ENCODE assay signal across 1 cellular context in genomic region chr14:24067133-24068082, GRCh38.
A peak's percentile ranks its signal among the peaks of the same experiment; 100 is the strongest.
TF ChIP-seq lines count a peak whose summit lies in the region.

No MANE protein-coding gene starts in this region.

TF ChIP-seq in HepG2, 621 proteins besides CTCF, POLR2A, EP300 and RAD21 (continued from another document and continues in another):
- TF ChIP-seq CSRNP1 (CRISPR knock-in tag; IDR thresholded peaks at IDR 0.05) = no peak
- no peak for TF ChIP-seq PAX8 (CRISPR knock-in tag; IDR thresholded peaks at IDR 0.05; ENCODE audit: borderline replicate concordance)
- TF ChIP-seq HHEX (CRISPR knock-in tag; IDR thresholded peaks at IDR 0.05) = no peak
- TF ChIP-seq AHR (CRISPR knock-in tag; IDR thresholded peaks at IDR 0.05) = no peak
- no peak for TF ChIP-seq PCBP1 (IDR thresholded peaks at IDR 0.05; ENCODE audit: borderline replicate concordance, low read depth, low read length)
- peak; percentile 27; the same call in 1 of the 2 replicates for TF ChIP-seq TRIM24 (CRISPR knock-in tag; IDR thresholded peaks at IDR 0.05)
- no peak for TF ChIP-seq ZBTB38 (CRISPR knock-in tag; IDR thresholded peaks at IDR 0.05)
- no peak for TF ChIP-seq CHCHD3 (CRISPR knock-in tag; IDR thresholded peaks at IDR 0.05)
- 0 out of 2 replicates have a peak, but pooled peaks have one; percentile 18 for TF ChIP-seq TIGD3 (CRISPR knock-in tag; IDR thresholded peaks at IDR 0.05; ENCODE audit: borderline replicate concordance)
- TF ChIP-seq ZNF570 (CRISPR knock-in tag; IDR thresholded peaks at IDR 0.05; ENCODE audit: borderline replicate concordance) = no peak
- TF ChIP-seq ZSCAN5A (CRISPR knock-in tag; IDR thresholded peaks at IDR 0.05; ENCODE audit: borderline replicate concordance) = no peak
- TF ChIP-seq SOX5 (CRISPR knock-in tag; IDR thresholded peaks at IDR 0.05; ENCODE audit: borderline replicate concordance) = peak; percentile 32; the same call in 1 of the 2 replicates
- no peak for TF ChIP-seq ETV6 (CRISPR knock-in tag; conservative IDR thresholded peaks at IDR 0.05)
- no peak for TF ChIP-seq ZNF143 (CRISPR knock-in tag; IDR thresholded peaks at IDR 0.05)
- TF ChIP-seq KLF6 (CRISPR knock-in tag; IDR thresholded peaks at IDR 0.05) = no peak
- TF ChIP-seq GTF2F1 (IDR thresholded peaks at IDR 0.05; ENCODE audit: low read length) = no peak
- no peak for TF ChIP-seq ZFP62 (CRISPR knock-in tag; IDR thresholded peaks at IDR 0.05)
- TF ChIP-seq ZNF784 (CRISPR knock-in tag; IDR thresholded peaks at IDR 0.05; ENCODE audit: borderline replicate concordance) = peak; percentile 70; the same call in 1 of the 2 replicates
- no peak for TF ChIP-seq CEBPG (CRISPR knock-in tag; IDR thresholded peaks at IDR 0.05)
- no peak for TF ChIP-seq SKI (IDR thresholded peaks at IDR 0.05; ENCODE audit: partially characterized antibody)
- TF ChIP-seq IRF9 (CRISPR knock-in tag; IDR thresholded peaks at IDR 0.05; ENCODE audit: borderline replicate concordance) = peak; percentile 49; the same call in 1 of the 2 replicates
- no peak for TF ChIP-seq HIVEP1 (CRISPR knock-in tag; IDR thresholded peaks at IDR 0.05)
- TF ChIP-seq MXD4 (CRISPR knock-in tag; IDR thresholded peaks at IDR 0.05) = peak; percentile 42; the same call in 1 of the 2 replicates
- TF ChIP-seq ZNF597 (CRISPR knock-in tag; IDR thresholded peaks at IDR 0.05) = no peak
- TF ChIP-seq CAMTA2 (CRISPR knock-in tag; IDR thresholded peaks at IDR 0.05; ENCODE audit: borderline replicate concordance) = no peak
- no peak for TF ChIP-seq HCFC1 (IDR thresholded peaks at IDR 0.05; ENCODE audit: low read depth, low read length)
- peak; percentile 81 for TF ChIP-seq PITX1 (CRISPR knock-in tag; IDR thresholded peaks at IDR 0.05)
- TF ChIP-seq ZNF317 (CRISPR knock-in tag; IDR thresholded peaks at IDR 0.05) = no peak
- no peak for TF ChIP-seq RARG (CRISPR knock-in tag; IDR thresholded peaks at IDR 0.05; ENCODE audit: low read depth)
- no peak for TF ChIP-seq SRSF9 (IDR thresholded peaks at IDR 0.05; ENCODE audit: borderline replicate concordance, insufficient read depth, low read depth, low read length, poor library complexity, severe bottlenecking)
- no peak for TF ChIP-seq MEF2D (CRISPR knock-in tag; IDR thresholded peaks at IDR 0.05)
- peak; percentile 68; the same call in 1 of the 2 replicates for TF ChIP-seq ZNF124 (CRISPR knock-in tag; IDR thresholded peaks at IDR 0.05)
- no peak for TF ChIP-seq SYNCRIP (IDR thresholded peaks at IDR 0.05; ENCODE audit: insufficient read depth, low read depth, low read length)
- no peak; the same call in 1 of the 2 replicates for TF ChIP-seq EED (CRISPR knock-in tag; IDR thresholded peaks at IDR 0.05)
- TF ChIP-seq ZKSCAN1 (IDR thresholded peaks at IDR 0.05; ENCODE audit: low read length) = no peak
- no peak for TF ChIP-seq ZSCAN20 (CRISPR knock-in tag; IDR thresholded peaks at IDR 0.05; ENCODE audit: borderline replicate concordance)
- no peak for TF ChIP-seq ZFP82 (CRISPR knock-in tag; IDR thresholded peaks at IDR 0.05; ENCODE audit: borderline replicate concordance)
- 0 out of 2 replicates have a peak, but pooled peaks have one; percentile 10 for TF ChIP-seq ZNF766 (CRISPR knock-in tag; IDR thresholded peaks at IDR 0.05; ENCODE audit: borderline replicate concordance)
- peak; percentile 69 for TF ChIP-seq ARID5B (CRISPR knock-in tag; IDR thresholded peaks at IDR 0.05)
- no peak for TF ChIP-seq U2AF1 (optimal IDR thresholded peaks at IDR 0.05; ENCODE audit: low read depth, low read length)
- no peak; the same call in 1 of the 2 replicates for TF ChIP-seq ZNF512B (CRISPR knock-in tag; IDR thresholded peaks at IDR 0.05; ENCODE audit: borderline replicate concordance)
- TF ChIP-seq RORA (CRISPR knock-in tag; IDR thresholded peaks at IDR 0.05) = no peak
- TF ChIP-seq TBP (CRISPR knock-in tag; IDR thresholded peaks at IDR 0.05) = no peak
- no peak for TF ChIP-seq ZNF121 (CRISPR knock-in tag; IDR thresholded peaks at IDR 0.05)
- no peak for TF ChIP-seq ARID2 (CRISPR knock-in tag; IDR thresholded peaks at IDR 0.05; ENCODE audit: borderline replicate concordance)
- no peak for TF ChIP-seq ATF5 (CRISPR knock-in tag; IDR thresholded peaks at IDR 0.05; ENCODE audit: low read depth)
- TF ChIP-seq KLF15 (CRISPR knock-in tag; IDR thresholded peaks at IDR 0.05; ENCODE audit: borderline replicate concordance) = no peak
- peak; percentile 65; the same call in 1 of the 2 replicates for TF ChIP-seq ZNF614 (CRISPR knock-in tag; IDR thresholded peaks at IDR 0.05; ENCODE audit: borderline replicate concordance)
- no peak for TF ChIP-seq NFKBIZ (CRISPR knock-in tag; IDR thresholded peaks at IDR 0.05)
- peak; percentile 65 for TF ChIP-seq TEAD3 (CRISPR knock-in tag; optimal IDR thresholded peaks at IDR 0.05; ENCODE audit: borderline replicate concordance)
- no peak for TF ChIP-seq NCOR1 (IDR thresholded peaks at IDR 0.05; ENCODE audit: borderline replicate concordance, low read length)
